Comparison of ENCODE assay signal across 9 cellular contexts in the genomic region with DNA sequence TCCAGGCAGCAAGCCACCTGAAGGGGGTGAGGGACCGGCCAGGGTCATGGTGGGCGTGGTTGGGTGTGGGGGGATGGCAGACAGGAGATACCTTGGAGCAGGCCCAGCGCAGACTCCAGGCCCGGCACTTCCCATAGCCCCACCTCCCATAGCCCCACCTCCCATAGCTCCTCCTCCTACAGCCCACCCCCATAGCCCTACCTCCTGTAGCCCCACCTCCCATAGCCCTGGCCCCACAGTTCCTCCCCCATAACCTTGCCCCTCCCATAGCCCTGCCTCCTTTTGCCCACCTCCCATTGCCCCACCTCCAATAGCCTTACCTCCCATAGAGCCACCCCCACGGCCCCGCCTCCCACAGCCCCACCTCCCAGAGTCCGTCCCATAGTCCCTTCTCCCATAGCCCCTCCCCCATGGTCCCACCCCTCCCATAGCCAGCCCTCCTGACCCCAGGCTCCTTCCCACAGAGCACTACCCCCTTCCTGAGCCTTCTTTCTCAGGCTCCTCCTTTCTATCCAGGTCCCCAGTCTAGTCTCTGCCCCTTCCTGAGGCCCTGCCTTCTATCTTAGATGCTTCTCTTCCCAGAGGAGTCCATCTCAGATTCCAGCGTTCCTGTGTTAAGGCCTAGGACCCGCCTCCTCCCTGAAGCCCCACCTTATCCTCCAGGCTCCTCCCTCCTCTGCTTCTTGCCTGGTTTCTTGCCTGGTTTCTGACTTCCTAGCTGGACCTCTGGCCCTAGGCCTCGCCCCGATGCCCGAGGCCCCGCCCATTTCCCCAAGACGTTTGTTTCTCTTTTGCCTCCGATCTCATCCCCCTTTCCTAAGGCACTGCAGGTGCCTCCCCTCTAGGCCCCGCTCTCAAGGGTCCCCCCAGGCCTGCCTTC. TPM values are rescaled to one million over a fixed set of nuclear protein-coding genes. Genes with fewer than 3 reads are reported as not detected.
DNase-seq lines count a peak whose midpoint lies in the region; ATAC-seq, FAIRE-seq and TF ChIP-seq lines count a peak whose summit lies in the region.
"Had no signal": no experiment of that assay in that cellular context is flagged by ENCODE, and none has a peak within 500 bp of the region (broad histone marks: within the 10 kb centered on the region; RNA-seq: fewer than 3 reads in every experiment).

No MANE protein-coding gene starts in this region.

- CTCF ChIA-PET in Caco-2 (lab: Charles Lee): no interaction called here

- H3K27me3 Mint-ChIP-seq in Caco-2 (ENCODE audit: insufficient read depth, unreplicated experiment) (no peaks in the 10 kb centered on the region), HFFc6 (ENCODE audit: insufficient read depth) (peaks cover 3% of the 10 kb centered on the region; the same call in 1 of the 2 replicates), glutamatergic neuron (ENCODE audit: unreplicated experiment) (no peaks in the 10 kb centered on the region)

- FAIRE-seq in TTC549 (lab: Jason Lieb, UNC): peak; percentile 87
- no peak for FAIRE-seq in small intestine (lab: Jason Lieb, UNC)

- H3K4me3 Mint-ChIP-seq in Caco-2 (ENCODE audit: unreplicated experiment): peak overlapping the region; percentile 28
- no peak overlapping the region for H3K4me3 Mint-ChIP-seq in HFFc6
- no peak overlapping the region for H3K4me3 Mint-ChIP-seq in glutamatergic neuron (ENCODE audit: unreplicated experiment)

- no peak overlapping the region for H3K4me3 ChIP-seq in Caco-2 (ENCODE audit: low read depth, low read length)
- no peak overlapping the region for H3K4me3 ChIP-seq in small intestine (ENCODE audit: low read depth in 1 of 2, low read length in 2 of 2)
- H3K4me3 ChIP-seq in stomach: no peak overlapping the region

- H3K9me3 ChIP-seq in Caco-2 (no peaks in the 10 kb centered on the region), small intestine (ENCODE audit: control insufficient read depth, low read depth) (no peaks in the 10 kb centered on the region), stomach (no peaks in the 10 kb centered on the region)

- TF ChIP-seq EP300 in stomach (IDR thresholded peaks at IDR 0.05): no peak

- 19 to 30% (median 23%) methylated on average over 15 to 16 of the region's 16 CpGs for WGBS in small intestine, 3 donors
- 33 to 47% (median 43%) methylated on average over 15 to 16 of the region's 16 CpGs for WGBS in stomach, 5 donors

- intact Hi-C loops in Caco-2 (cut with micrococcal nuclease; ENCODE audit: unreplicated experiment): loop anchor here (1.0 kb wide), 1 partner anchor 12 kb away; no protein-coding TSS in a partner anchor
- intact Hi-C loops in stomach (cut with DNase I; ENCODE audit: low total_unique reads): no loop called here

- POLR2A ChIA-PET in Caco-2 (lab: Charles Lee): no interaction called here

- H3K4me1 Mint-ChIP-seq in Caco-2 (ENCODE audit: low read depth, unreplicated experiment) (no peaks in the 10 kb centered on the region), HFFc6 (ENCODE audit: low read depth) (peaks cover 22% of the 10 kb centered on the region), glutamatergic neuron (ENCODE audit: low read depth, unreplicated experiment) (no peaks in the 10 kb centered on the region)

- no peak overlapping the region for H3K27ac ChIP-seq in small intestine (ENCODE audit: low read depth in 1 of 2, low read length in 1 of 2)
- no peak overlapping the region for H3K27ac ChIP-seq in stomach

- H3K27ac Mint-ChIP-seq in Caco-2 (ENCODE audit: unreplicated experiment): no peak overlapping the region
- H3K27ac Mint-ChIP-seq in HFFc6: no peak overlapping the region
- no peak overlapping the region for H3K27ac Mint-ChIP-seq in glutamatergic neuron (ENCODE audit: unreplicated experiment)
- H3K27ac Mint-ChIP-seq: IgD-negative memory B cell had no signal

- H3K36me3 ChIP-seq in Caco-2 (ENCODE audit: control insufficient read depth, insufficient read depth, low read length) (no peaks in the 10 kb centered on the region; the same call in 1 of the 2 replicates), small intestine (ENCODE audit: control insufficient read depth in 2 of 2, insufficient read depth in 2 of 2, low read length in 2 of 2) (no peaks in the 10 kb centered on the region), stomach (peaks cover 0 to 19% (median 15%) of the 10 kb centered on the region in 4 donors)

- no peak for TF ChIP-seq POLR2A in stomach (IDR thresholded peaks at IDR 0.05)

- no peak for TF ChIP-seq CTCF in Caco-2 (IDR thresholded peaks at IDR 0.05; ENCODE audit: insufficient read depth in 1 of 2, low read depth in 1 of 2, low read length in 1 of 2, severe bottlenecking in 1 of 2, unreplicated experiment in 1 of 2)
- no peak for TF ChIP-seq CTCF in HFFc6 (IDR thresholded peaks at IDR 0.05)
- no peak for TF ChIP-seq CTCF in glutamatergic neuron (IDR thresholded peaks at IDR 0.05; ENCODE audit: partially characterized antibody, unreplicated experiment)
- TF ChIP-seq CTCF in stomach (IDR thresholded peaks at IDR 0.05): no peak

- H3K4me1 ChIP-seq in Caco-2: peaks cover 7% of the 10 kb centered on the region
- no peaks in the 10 kb centered on the region for H3K4me1 ChIP-seq in small intestine (ENCODE audit: control insufficient read depth in 2 of 2, insufficient read depth in 1 of 2, low read depth in 1 of 2, low read length in 1 of 2)
- peaks cover 0 to 7% (median 2%) of the 10 kb centered on the region in 4 donors for H3K4me1 ChIP-seq in stomach

- no peak for ATAC-seq in GM18511 (IDR thresholded peaks at IDR 0.05; ENCODE audit: unreplicated experiment)

- DNase-seq in Caco-2: peak; percentile 70 to 92
- peak; percentile 34 for DNase-seq in HFFc6
- DNase-seq in glutamatergic neuron: peak; percentile 46
- DNase-seq in small intestine: peak; percentile 40
- DNase-seq in stomach: no peak
- no peak for DNase-seq in SKM-1 (lab: John Stamatoyannopoulos, UW; ENCODE audit: unreplicated experiment)

- H3K36me3 Mint-ChIP-seq in Caco-2 (ENCODE audit: insufficient read depth, unreplicated experiment) (peaks cover 4% of the 10 kb centered on the region), HFFc6 (ENCODE audit: low read depth) (no peaks in the 10 kb centered on the region), glutamatergic neuron (ENCODE audit: unreplicated experiment) (no peaks in the 10 kb centered on the region)
- H3K36me3 Mint-ChIP-seq: IgD-negative memory B cell had no signal

- H3K9me3 Mint-ChIP-seq in Caco-2 (ENCODE audit: unreplicated experiment): no peaks in the 10 kb centered on the region
- H3K9me3 Mint-ChIP-seq in HFFc6: no peaks in the 10 kb centered on the region
- H3K9me3 Mint-ChIP-seq in glutamatergic neuron (ENCODE audit: unreplicated experiment): peaks cover 5% of the 10 kb centered on the region

- H3K27me3 ChIP-seq in Caco-2 (replicated peaks; ENCODE audit: control insufficient read depth, insufficient read depth, low read length): no peaks in the 10 kb centered on the region
- no peaks in the 10 kb centered on the region for H3K27me3 ChIP-seq in small intestine (ENCODE audit: control insufficient read depth in 2 of 2, insufficient read depth in 2 of 2, low read length in 2 of 2)
- no peaks in the 10 kb centered on the region for H3K27me3 ChIP-seq in stomach

- no TSS peak for BruUV-seq in Caco-2 (replicated peaks; lab: Mats Ljungman, UMichigan)

RNA-seq across cellular contexts. Expression of gene PTPRU, which starts 46.8 kb away (rescaled TPM):
- total RNA-seq in Caco-2 (2022) (32.9 and 41.4 TPM in 2 replicates), glutamatergic neuron (ENCODE audit: unreplicated experiment) (92.5 TPM), stomach (10 to 100 TPM in 2 of 5 donors, 1 to 10 TPM in 2, under 1 TPM in 1; 0.29 to 17.5 (median 8.0) TPM)
- total RNA-seq in HFFc6 (2021; fragmentation: NEBNext Ultra II Directional; extraction: Animal tissue kit (Norgen Biotek cat#: 25700)): 1 to 10 TPM; 5.6 to 8.1 (median 7.0) TPM
- polyA plus RNA-seq in small intestine (1 to 10 TPM in 1 of 3 donors, under 1 TPM in 1, not detected in 1; 0.27 to 4.3 TPM), stomach (1 to 10 TPM; 4.9 to 5.4 (median 5.2) TPM)
- polyA plus RNA-seq: IgD-negative memory B cell had no signal

RNA-seq across cellular contexts. Expression of gene MECR, which starts 52.4 kb away (rescaled TPM):
- 21.5 and 23.1 TPM in 2 replicates for total RNA-seq in Caco-2 (2022)
- 10 to 100 TPM; 20.5 to 27.1 (median 21.9) TPM for total RNA-seq in HFFc6 (2021; fragmentation: NEBNext Ultra II Directional; extraction: Animal tissue kit (Norgen Biotek cat#: 25700))
- total RNA-seq in glutamatergic neuron (ENCODE audit: unreplicated experiment): 21.4 TPM
- polyA plus RNA-seq in small intestine: 10 to 100 TPM in 2 of 3 donors, 1 to 10 TPM in 1; 9.7 to 20.0 (median 19.2) TPM
- 10 to 100 TPM in 4 of 5 donors, 1 to 10 TPM in 1; 8.9 to 47.8 (median 17.4) TPM for total RNA-seq in stomach
- 10 to 100 TPM; 16.0 to 20.1 (median 18.2) TPM for polyA plus RNA-seq in stomach

Comparison
In these comparisons a context has a peak if more than half of its experiments do, and no peak if none do; other contexts are left out.
1. DNase-seq: peak in Caco-2 (2 of 2), HFFc6 (single experiment), glutamatergic neuron (single experiment) and small intestine (single experiment); none in stomach (single experiment) and SKM-1 (single experiment).